9 cellular contexts compared by ENCODE assay signal in genomic region chr11:17504330-17505107, GRCh38. TPM values are rescaled to one million over a fixed set of nuclear protein-coding genes. Genes with fewer than 3 reads are reported as not detected.
DNase-seq lines count a peak whose midpoint lies in the region; ATAC-seq and TF ChIP-seq lines count a peak whose summit lies in the region.
"Had no signal": no experiment of that assay in that cellular context is flagged by ENCODE, and none has a peak within 500 bp of the region (broad histone marks: within the 10 kb centered on the region; RNA-seq: fewer than 3 reads in every experiment).

No MANE protein-coding gene starts in this region.

- H3K9me3 Mint-ChIP-seq in T-cell = no peaks in the 10 kb centered on the region
- H3K9me3 Mint-ChIP-seq: T-helper 1 cell treated with Interleukin-12 subunit alpha and Interleukin-12 subunit beta and Interleukin-4 antibody, amounts not matched to agents 30 μg/mL and 1 μg/mL, for 36 hours had no signal

- peak; percentile 90 for DNase-seq in D341Med (ENCODE audit: low spot score)
- peak; percentile 90 for DNase-seq in H7
- DNase-seq in NCI-H1436 (lab: John Stamatoyannopoulos, UW) = peak; percentile 82
- DNase-seq in T-cell = peak; percentile 47 to 83 (median 72)
- DNase-seq in adipocyte (ENCODE audit: low read depth) = peak; percentile 88
- peak; percentile 77 for DNase-seq in left ventricle myocardium inferior
- peak; percentile 86 for DNase-seq in sciatic nerve (ENCODE audit: low spot score)
- no peak for DNase-seq in OCI-M2 (lab: John Stamatoyannopoulos, UW; ENCODE audit: unreplicated experiment)

- no peak overlapping the region for H3K27ac ChIP-seq in left ventricle myocardium inferior (replicated peaks)

- H3K36me3 ChIP-seq in H7 (replicated peaks; ENCODE audit: control insufficient read depth, insufficient read depth, low read length) (no peaks in the 10 kb centered on the region), adipocyte (ENCODE audit: control insufficient read depth, insufficient read depth, low read length, severe bottlenecking) (no peaks in the 10 kb centered on the region), left ventricle myocardium inferior (no peaks in the 10 kb centered on the region)

- peaks cover 9% of the 10 kb centered on the region for H3K4me1 ChIP-seq in adipocyte (ENCODE audit: control insufficient read depth, insufficient read depth, low read length)
- H3K4me1 ChIP-seq in left ventricle myocardium inferior = peaks cover 19% of the 10 kb centered on the region

- H3K4me3 Mint-ChIP-seq in T-cell = no peak overlapping the region
- H3K4me3 Mint-ChIP-seq: T-helper 1 cell treated with Interleukin-12 subunit alpha and Interleukin-12 subunit beta and Interleukin-4 antibody, amounts not matched to agents 30 μg/mL and 1 μg/mL, for 36 hours had no signal

- H3K27me3 ChIP-seq in H7 (ENCODE audit: control insufficient read depth, insufficient read depth, low read length) = no peaks in the 10 kb centered on the region
- peaks cover 47% of the 10 kb centered on the region for H3K27me3 ChIP-seq in adipocyte (replicated peaks; ENCODE audit: control insufficient read depth, insufficient read depth, low read length)
- peaks cover 17% of the 10 kb centered on the region for H3K27me3 ChIP-seq in left ventricle myocardium inferior (ENCODE audit: low read depth)

- peak; percentile 67 to 85 (median 76) for ATAC-seq in T-cell (replicated peaks in 1 of 4)
- peak; percentile 68 for ATAC-seq in sciatic nerve

- CTCF ChIA-PET in T-cell (lab: Charles Lee) = interaction anchor here (0.5 to 2.9 kb wide), 10 partner anchors 9 to 274 kb away, joined by 3 to 10 read pairs (median 6); partner anchors contain the start of gene KCNJ11 (in 1 of the 2)

- peak; percentile 91 for TF ChIP-seq CTCF in left ventricle myocardium inferior (IDR thresholded peaks at IDR 0.05; ENCODE audit: borderline replicate concordance)

- H3K36me3 Mint-ChIP-seq in T-cell = no peaks in the 10 kb centered on the region

- H3K9me3 ChIP-seq in adipocyte (ENCODE audit: control insufficient read depth, low read length) = no peaks in the 10 kb centered on the region
- no peaks in the 10 kb centered on the region for H3K9me3 ChIP-seq in left ventricle myocardium inferior (replicated peaks)

- POLR2A ChIA-PET in T-cell (lab: Charles Lee) = no interaction called here

- intact Hi-C loops in left ventricle myocardium inferior (cut with micrococcal nuclease) = loop anchor here (5.0 kb wide), 1 partner anchor 122 kb away; no protein-coding TSS in a partner anchor
- intact Hi-C loops in sciatic nerve (cut with DNase I) = loop anchor here (5.0 kb wide), 1 partner anchor 112 kb away; no protein-coding TSS in a partner anchor

- H3K27me3 Mint-ChIP-seq in T-cell = peaks cover 6 to 8% of the 10 kb centered on the region in 2 donors

- H3K9ac ChIP-seq in adipocyte (ENCODE audit: low read length) = no peak overlapping the region

- H3K4me1 Mint-ChIP-seq in T-cell = no peaks in the 10 kb centered on the region

- H3K4me3 ChIP-seq in H7 (ENCODE audit: insufficient read depth, low read depth, low read length) (no peak overlapping the region), adipocyte (ENCODE audit: low read length) (no peak overlapping the region), left ventricle myocardium inferior (no peak overlapping the region)

- H3K27ac Mint-ChIP-seq in T-cell = no peak overlapping the region
- H3K27ac Mint-ChIP-seq: T-helper 1 cell treated with Interleukin-12 subunit alpha and Interleukin-12 subunit beta and Interleukin-4 antibody, amounts not matched to agents 30 μg/mL and 1 μg/mL, for 36 hours had no signal

RNA-seq across cellular contexts. Expression of gene ABCC8, which starts 27.9 kb away (rescaled TPM):
- 0.15 and 0.55 TPM in 2 replicates for total RNA-seq in H7 (2014; rRNA removed; shearing (Covaris generic))
- not detected for total RNA-seq in T-cell
- 1.1 TPM for total RNA-seq in left ventricle myocardium inferior
- total RNA-seq in sciatic nerve = 8.2 TPM

RNA-seq across cellular contexts. Expression of gene USH1C, which starts 39.7 kb away (rescaled TPM):
- total RNA-seq in H7 (2014; rRNA removed; shearing (Covaris generic)) = 0.55 and 0.81 TPM in 2 replicates
- total RNA-seq in T-cell (not detected), left ventricle myocardium inferior (not detected), sciatic nerve (not detected)

RNA-seq across cellular contexts. Expression of gene OTOG, which starts 42.5 kb away (rescaled TPM):
- 0.69 and 1.1 TPM in 2 replicates for total RNA-seq in H7 (2014; rRNA removed; shearing (Covaris generic))
- total RNA-seq in T-cell = not detected
- not detected for total RNA-seq in left ventricle myocardium inferior
- total RNA-seq in sciatic nerve = not detected
